Comparison of ENCODE assay signal across 10 cellular contexts in genomic region chr2:197502201-197502600, GRCh38. TPM values are rescaled to one million over a fixed set of nuclear protein-coding genes. Genes with fewer than 3 reads are reported as not detected.
DNase-seq lines count a peak whose midpoint lies in the region; ATAC-seq and TF ChIP-seq lines count a peak whose summit lies in the region.
"Had no signal": no experiment of that assay in that cellular context is flagged by ENCODE, and none has a peak within 500 bp of the region (broad histone marks: within the 10 kb centered on the region; RNA-seq: fewer than 3 reads in every experiment).

No MANE protein-coding gene starts in this region.

- ATAC-seq in natural killer cell (no peak), HG02798 (IDR thresholded peaks at IDR 0.05; ENCODE audit: poor library complexity, unreplicated experiment) (no peak), HG03439 (IDR thresholded peaks at IDR 0.05; ENCODE audit: unreplicated experiment) (no peak)
- ATAC-seq: sciatic nerve had no signal

- H3K9me3 ChIP-seq in CD4-positive, alpha-beta memory T cell (ENCODE audit: control insufficient read depth in 1 of 2, low read length in 2 of 2): no peaks in the 10 kb centered on the region
- no peaks in the 10 kb centered on the region for H3K9me3 ChIP-seq in Karpas-422 (ENCODE audit: low read length)
- H3K9me3 ChIP-seq: thyroid gland had no signal

- no peak for TF ChIP-seq CTCF in natural killer cell (IDR thresholded peaks at IDR 0.05)

- peaks cover 14% of the 10 kb centered on the region for H3K36me3 ChIP-seq in CD4-positive, alpha-beta memory T cell (ENCODE audit: insufficient read depth, low read length)
- peaks cover 54% of the 10 kb centered on the region for H3K36me3 ChIP-seq in Karpas-422 (ENCODE audit: insufficient read depth, low read length)

- peaks cover 4 to 60% of the 10 kb centered on the region in 2 donors for H3K36me3 Mint-ChIP-seq in CD4-positive, alpha-beta memory T cell
- no peaks in the 10 kb centered on the region for H3K36me3 Mint-ChIP-seq in natural killer cell

- H3K27me3 ChIP-seq in CD4-positive, alpha-beta memory T cell (ENCODE audit: insufficient read depth, low read length): no peaks in the 10 kb centered on the region
- H3K27me3 ChIP-seq in Karpas-422 (ENCODE audit: low read length): no peaks in the 10 kb centered on the region
- H3K27me3 ChIP-seq: thyroid gland had no signal

- H3K4me3 Mint-ChIP-seq in CD4-positive, alpha-beta memory T cell: peak overlapping the region; percentile 92 to 99 (median 96)
- peak overlapping the region; percentile 43 for H3K4me3 Mint-ChIP-seq in natural killer cell

- peak overlapping the region; percentile 77 for H3K27ac ChIP-seq in CD4-positive, alpha-beta memory T cell (ENCODE audit: low read depth, low read length)
- H3K27ac ChIP-seq in Karpas-422 (ENCODE audit: low read length) (no peak overlapping the region; the same call in 1 of the 2 replicates), caudate nucleus (ENCODE audit: low read depth, low read length) (peak overlapping the region; percentile 100)

- no peaks in the 10 kb centered on the region for H3K9me3 Mint-ChIP-seq in CD4-positive, alpha-beta memory T cell
- H3K9me3 Mint-ChIP-seq in natural killer cell: no peaks in the 10 kb centered on the region

- peaks cover 50% of the 10 kb centered on the region for H3K4me1 ChIP-seq in CD4-positive, alpha-beta memory T cell (ENCODE audit: insufficient read depth, low read length)
- peaks cover 27% of the 10 kb centered on the region for H3K4me1 ChIP-seq in Karpas-422 (ENCODE audit: low read length)

- H3K79me2 ChIP-seq in Karpas-422 (ENCODE audit: low read length): peaks cover 53% of the 10 kb centered on the region

- no peaks in the 10 kb centered on the region for H3K27me3 Mint-ChIP-seq in CD4-positive, alpha-beta memory T cell
- no peaks in the 10 kb centered on the region for H3K27me3 Mint-ChIP-seq in natural killer cell (ENCODE audit: low read depth in 2 of 2)

- H3K4me2 ChIP-seq in Karpas-422 (ENCODE audit: low read depth, low read length, poor library complexity, severe bottlenecking): peak overlapping the region; percentile 73

- H3K27ac Mint-ChIP-seq in CD4-positive, alpha-beta memory T cell: peak overlapping the region; percentile 84 to 97 (median 96)
- peak overlapping the region; percentile 56 to 94 for H3K27ac Mint-ChIP-seq in natural killer cell

- H3K9me2 ChIP-seq in Karpas-422 (replicated peaks; ENCODE audit: insufficient read depth, low read length): no peaks in the 10 kb centered on the region

- CTCF ChIA-PET in CD4-positive, alpha-beta memory T cell (lab: Charles Lee; ENCODE audit: partially characterized antibody): interaction anchor here (0.7 to 2.3 kb wide), 2 partner anchors 15 to 700 kb away, joined by 4 to 7 read pairs; no protein-coding TSS in a partner anchor

- POLR2A ChIA-PET in CD4-positive, alpha-beta memory T cell (lab: Charles Lee; ENCODE audit: partially characterized antibody): interaction anchor here (0.6 to 5.6 kb wide), 4 partner anchors 14 to 67 kb away, joined by 4 to 180 read pairs (median 6); partner anchors contain the start of genes COQ10B, MOB4 and SF3B1

- H4K20me1 ChIP-seq in Karpas-422 (ENCODE audit: insufficient read depth, low read depth, low read length): peaks cover 19% of the 10 kb centered on the region

- no peak for DNase-seq in CD4-positive, alpha-beta memory T cell
- DNase-seq in Karpas-422: no peak
- DNase-seq in caudate nucleus (lab: John Stamatoyannopoulos, UW): no peak
- no peak for DNase-seq in natural killer cell
- no peak for DNase-seq in LoVo (ENCODE audit: low spot score)
- no peak for DNase-seq in dermis blood vessel endothelial cell
- DNase-seq: thyroid gland had no signal

- intact Hi-C loops in CD4-positive, alpha-beta memory T cell (cut with micrococcal nuclease): no loop called here
- intact Hi-C loops in natural killer cell (cut with micrococcal nuclease): no loop called here

- peaks cover 26 to 60% (median 39%) of the 10 kb centered on the region in 4 donors for H3K4me1 Mint-ChIP-seq in CD4-positive, alpha-beta memory T cell
- H3K4me1 Mint-ChIP-seq in natural killer cell: peaks cover 36 to 44% of the 10 kb centered on the region in 2 donors

- H3K9ac ChIP-seq in Karpas-422 (ENCODE audit: low read length): peak overlapping the region; percentile 97; the same call in 1 of the 2 replicates

- peak overlapping the region in 1 of 2 donors; percentile 42 for H3K4me3 ChIP-seq in CD4-positive, alpha-beta memory T cell (ENCODE audit: low read length in 2 of 2)
- no peak overlapping the region for H3K4me3 ChIP-seq in Karpas-422 (ENCODE audit: low read length)
- H3K4me3 ChIP-seq: thyroid gland had no signal

- no peak overlapping the region for H2AFZ ChIP-seq in Karpas-422 (ENCODE audit: low read length)

RNA-seq across cellular contexts. Expression of gene HSPE1, which starts 2.0 kb away (rescaled TPM):
- 10 to 100 TPM; 52.4 to 65.1 TPM for total RNA-seq in CD4-positive, alpha-beta memory T cell
- 100 to 1,000 TPM; 134 to 145 TPM for polyA plus RNA-seq in CD4-positive, alpha-beta memory T cell
- 132 and 192 TPM in 2 replicates for total RNA-seq in Karpas-422 (2014; rRNA removed; shearing (Covaris generic); ENCODE audit: low replicate concordance)
- 10 to 100 TPM; 47.6 to 70.7 (median 50.7) TPM for total RNA-seq in natural killer cell
- 86.8 and 115 TPM in 2 replicates for total RNA-seq in dermis blood vessel endothelial cell

RNA-seq across cellular contexts. Expression of gene HSPD1, which starts 2.6 kb away (rescaled TPM):
- total RNA-seq in CD4-positive, alpha-beta memory T cell: 100 to 1,000 TPM; 129 to 132 TPM
- 100 to 1,000 TPM; 111 to 116 TPM for polyA plus RNA-seq in CD4-positive, alpha-beta memory T cell
- total RNA-seq in Karpas-422 (2014; rRNA removed; shearing (Covaris generic); ENCODE audit: low replicate concordance): 241 and 246 TPM in 2 replicates
- total RNA-seq in natural killer cell (100 to 1,000 TPM in 2 of 3 donors, 10 to 100 TPM in 1; 79.7 to 130 (median 113) TPM), dermis blood vessel endothelial cell (155 and 307 TPM in 2 replicates)

RNA-seq across cellular contexts. Expression of gene MOB4, which starts 13.7 kb away (rescaled TPM):
- total RNA-seq in CD4-positive, alpha-beta memory T cell: 10 to 100 TPM; 20.2 to 21.8 TPM
- polyA plus RNA-seq in CD4-positive, alpha-beta memory T cell: 10 to 100 TPM; 30.0 to 50.6 TPM
- 16.1 and 36.9 TPM in 2 replicates for total RNA-seq in Karpas-422 (2014; rRNA removed; shearing (Covaris generic); ENCODE audit: low replicate concordance)
- 10 to 100 TPM; 27.1 to 40.0 (median 34.9) TPM for total RNA-seq in natural killer cell
- 32.3 and 39.5 TPM in 2 replicates for total RNA-seq in dermis blood vessel endothelial cell

RNA-seq across cellular contexts. Expression of gene COQ10B, which starts 48.8 kb away (rescaled TPM):
- 10 to 100 TPM; 31.7 to 33.1 TPM for total RNA-seq in CD4-positive, alpha-beta memory T cell
- 10 to 100 TPM; 44.9 to 88.1 TPM for polyA plus RNA-seq in CD4-positive, alpha-beta memory T cell
- 12.3 and 23.5 TPM in 2 replicates for total RNA-seq in Karpas-422 (2014; rRNA removed; shearing (Covaris generic); ENCODE audit: low replicate concordance)
- total RNA-seq in natural killer cell (10 to 100 TPM; 64.6 to 79.2 (median 72.5) TPM), dermis blood vessel endothelial cell (20.2 and 36.4 TPM in 2 replicates)
